ENCODE assay signal across 1 cellular context in genomic region chr6:48563426-48563825, GRCh38.
TF ChIP-seq lines count a peak whose summit lies in the region.

No MANE protein-coding gene starts in this region.

TF ChIP-seq in WTC11, 78 proteins besides CTCF, POLR2A, EP300 and RAD21 (continued from another document):
- TF ChIP-seq ZNF532 (CRISPR knock-in tag; IDR thresholded peaks at IDR 0.05; ENCODE audit: borderline replicate concordance), result no peak
